In genomic region chr7:116180302-116180701, GRCh38 we compare ENCODE assay signal across 8 cellular contexts. TPM values are rescaled to one million over a fixed set of nuclear protein-coding genes. Genes with fewer than 3 reads are reported as not detected.
DNase-seq lines count a peak whose midpoint lies in the region; ATAC-seq, FAIRE-seq and TF ChIP-seq lines count a peak whose summit lies in the region.

No MANE protein-coding gene starts in this region.

- H3K4me2 ChIP-seq in HepG2 (ENCODE audit: low read depth, low read length): no peak overlapping the region

- DNase-seq in NCI-H2107 treated with DMSO at 0.1 percent for 48 hours (lab: John Stamatoyannopoulos, UW; ENCODE audit: unreplicated experiment) (peak; percentile 39), NCI-H2107 (lab: John Stamatoyannopoulos, UW) (no peak), GM19239 (ENCODE audit: insufficient read length, low spot score) (peak; percentile 49), OCI-M1 (lab: John Stamatoyannopoulos, UW) (peak; percentile 72), cardiac fibroblast (ENCODE audit: low read depth in 2 of 2) (peak; percentile 79 to 80), HepG2 (ENCODE audit: low spot score) (peak; percentile 31), omental fat pad (ENCODE audit: low spot score) (no peak)

- no peaks in the 10 kb centered on the region for H3K36me3 ChIP-seq in HepG2 (replicated peaks in 1 of 2; ENCODE audit: control insufficient read depth in 1 of 2, insufficient read depth in 2 of 2, low read length in 2 of 2)

- intact Hi-C loops in HepG2 (cut with micrococcal nuclease; ENCODE audit: unreplicated experiment): loop anchor here (1.0 kb wide), 1 partner anchor 56 kb away; no protein-coding TSS in a partner anchor

- peak; percentile 66 for TF ChIP-seq CTCF in cardiac fibroblast (IDR thresholded peaks at IDR 0.05; ENCODE audit: low read depth, low read length)
- TF ChIP-seq CTCF in HepG2 (CRISPR knock-in tag; IDR thresholded peaks at IDR 0.05): peak; percentile 71
- TF ChIP-seq CTCF in omental fat pad (IDR thresholded peaks at IDR 0.05): peak in 1 of 3 donors; percentile 66

- TF ChIP-seq POLR2A in HepG2 (IDR thresholded peaks at IDR 0.05; ENCODE audit: insufficient read depth in 1 of 2, low read depth in 2 of 2, low read length in 2 of 2): no peak

- no peak overlapping the region for H3K27ac ChIP-seq in HepG2 (ENCODE audit: extremely low read length, insufficient read depth, low read length)

- H2AFZ ChIP-seq in HepG2 (ENCODE audit: low read length): no peak overlapping the region

- POLR2A ChIA-PET in HepG2 (lab: Yijun Ruan, JAX): no interaction called here

- peak; percentile 82 for FAIRE-seq in GM19239 (lab: Jason Lieb, UNC)
- peak; percentile 60 for FAIRE-seq in HepG2 (lab: Jason Lieb, UNC)

- TF ChIP-seq EP300 in HepG2 (IDR thresholded peaks at IDR 0.05; ENCODE audit: low read depth in 2 of 2, low read length in 2 of 2) (no peak), HepG2 (CRISPR knock-in tag; IDR thresholded peaks at IDR 0.05; ENCODE audit: borderline replicate concordance) (no peak)

- H3K27me3 ChIP-seq in HepG2 (ENCODE audit: control insufficient read depth in 1 of 2, insufficient read depth in 2 of 2, low read length in 2 of 2): peaks cover 0 to 15% of the 10 kb centered on the region in 2 experiments; a peak in 2 of 5 replicates

- CTCF ChIA-PET in HepG2 (lab: Yijun Ruan, JAX; ENCODE audit: low intra/inter-chr PET ratio, low total read pairs): interaction anchor here (1.6 to 1.7 kb wide), 3 partner anchors 55 to 409 kb away, joined by 4 to 26 read pairs (median 7); no protein-coding TSS in a partner anchor

- ATAC-seq in HG03159 (IDR thresholded peaks at IDR 0.05; ENCODE audit: unreplicated experiment) (peak; percentile 95), HepG2 (peak; percentile 74), omental fat pad (ENCODE audit: low FRiP score) (no peak)

- H3K9ac ChIP-seq in HepG2 (ENCODE audit: insufficient read depth, low read depth, low read length): no peak overlapping the region

- H3K9me3 ChIP-seq in HepG2 (ENCODE audit: low read length): peaks cover 1% of the 10 kb centered on the region; the same call in 1 of the 2 replicates

- H3K4me3 ChIP-seq in cardiac fibroblast (replicated peaks in 1 of 2; ENCODE audit: low read depth in 2 of 2, low read length in 2 of 2) (no peak overlapping the region), HepG2 (replicated peaks in 1 of 3; ENCODE audit: insufficient read depth in 1 of 3, low read depth in 2 of 3, low read length in 3 of 3) (no peak overlapping the region)

- WGBS in HepG2 (ENCODE audit: low lambda C conversion rate): 0% methylated on average over 2 of the region's 2 CpGs

- in situ Hi-C loops in HepG2 (cut with HindIII; ENCODE audit: extremely low pct_ligation_motif_present, low pct_unique_long_range_greater_than_20kb): no loop called here

- TF ChIP-seq RAD21 in HepG2 (CRISPR knock-in tag; IDR thresholded peaks at IDR 0.05): peak; percentile 28; the same call in 1 of the 2 replicates

- no peaks in the 10 kb centered on the region for H3K4me1 ChIP-seq in HepG2 (ENCODE audit: insufficient read depth, low read length)

- H3K79me2 ChIP-seq in HepG2 (ENCODE audit: insufficient read depth, low read length): no peaks in the 10 kb centered on the region

- no peaks in the 10 kb centered on the region for H4K20me1 ChIP-seq in HepG2 (ENCODE audit: insufficient read depth, low read length)

- no TSS peak for BruUV-seq in HepG2 (replicated peaks; lab: Mats Ljungman, UMichigan)

TF ChIP-seq in HepG2, 621 proteins besides CTCF, POLR2A, EP300 and RAD21:
- no peak for TF ChIP-seq ZBTB4 (CRISPR knock-in tag; IDR thresholded peaks at IDR 0.05; ENCODE audit: borderline replicate concordance)
- TF ChIP-seq ZNF576 (CRISPR knock-in tag; IDR thresholded peaks at IDR 0.05): no peak
- peak; percentile 68 for TF ChIP-seq SMC3 (IDR thresholded peaks at IDR 0.05; ENCODE audit: low read length)
- peak; percentile 55 for TF ChIP-seq STAG1 (CRISPR knock-in tag; IDR thresholded peaks at IDR 0.05)

RNA-seq across cellular contexts. Expression of gene TES, which starts 30.0 kb away (rescaled TPM):
- total RNA-seq in HepG2 (2016; rRNA removed; fragmentation: Illumina TruSeq; extraction: Trizol) (21.6 and 24.7 TPM in 2 replicates), omental fat pad (10 to 100 TPM; 22.0 to 58.6 (median 35.8) TPM)
- total RNA-seq in HepG2 (2016; cell fraction: cytosol; rRNA removed; fragmentation: Illumina TruSeq; extraction: Trizol; ENCODE audit: low read depth): 5.7 and 7.0 TPM in 2 replicates
- total RNA-seq in HepG2 (2016; cell fraction: insoluble cytoplasmic fraction; rRNA removed; fragmentation: Illumina TruSeq; extraction: Trizol): 20.1 and 24.8 TPM in 2 replicates
- 13.3 and 15.7 TPM in 2 replicates for total RNA-seq in HepG2 (2016; cell fraction: membrane; rRNA removed; fragmentation: Illumina TruSeq; extraction: Trizol)
- 19.2 and 19.9 TPM in 2 replicates for total RNA-seq in HepG2 (2016; cell fraction: nucleus; rRNA removed; fragmentation: Illumina TruSeq; extraction: Trizol)
- polyA plus RNA-seq in HepG2 (2011; rRNA removed): 17.6 and 23.0 TPM in 2 replicates
- polyA plus RNA-seq in HepG2 (2011; cell fraction: cytosol; rRNA removed): 10.5 and 12.4 TPM in 2 replicates
- 15.2 and 17.8 TPM in 2 replicates for polyA plus RNA-seq in HepG2 (2011; cell fraction: nucleus; rRNA removed)
- 11.3 and 12.6 TPM in 2 replicates for polyA plus RNA-seq in HepG2 (2012)
- polyA plus RNA-seq in HepG2 (2016; cell fraction: cytosol; fragmentation: Illumina TruSeq; extraction: Trizol; ENCODE audit: low read depth): 5.5 and 6.1 TPM in 2 replicates
- polyA plus RNA-seq in HepG2 (2016; cell fraction: insoluble cytoplasmic fraction; fragmentation: Illumina TruSeq; extraction: Trizol; ENCODE audit: low read depth): 24.3 and 25.3 TPM in 2 replicates
- 9.3 and 11.9 TPM in 2 replicates for polyA plus RNA-seq in HepG2 (2016; cell fraction: membrane; fragmentation: Illumina TruSeq; extraction: Trizol; ENCODE audit: low read depth)
- polyA plus RNA-seq in HepG2 (2016; cell fraction: nucleus; fragmentation: Illumina TruSeq; extraction: Trizol; ENCODE audit: insufficient read depth, low read depth): 18.5 and 18.7 TPM in 2 replicates
- 13.6 and 60.4 TPM in 2 replicates for polyA minus RNA-seq in HepG2 (2011; rRNA and poly(A)+ RNA removed; ENCODE audit: low replicate concordance)
- 10.0 and 10.8 TPM in 2 replicates for polyA minus RNA-seq in HepG2 (2011; cell fraction: cytosol; rRNA and poly(A)+ RNA removed)
- polyA minus RNA-seq in HepG2 (2011; cell fraction: nucleus; rRNA and poly(A)+ RNA removed): 21.8 and 25.9 TPM in 2 replicates

Comparison
In these comparisons a context has a peak if more than half of its experiments do, and no peak if none do; other contexts are left out.
1. DNase-seq: peak in NCI-H2107 treated with DMSO at 0.1 percent for 48 hours (single experiment), GM19239 (single experiment), OCI-M1 (single experiment), cardiac fibroblast (2 of 2) and HepG2 (single experiment); none in NCI-H2107 (single experiment) and omental fat pad (single experiment).